ENCODE assay signal across 1 cellular context in the genomic region with DNA sequence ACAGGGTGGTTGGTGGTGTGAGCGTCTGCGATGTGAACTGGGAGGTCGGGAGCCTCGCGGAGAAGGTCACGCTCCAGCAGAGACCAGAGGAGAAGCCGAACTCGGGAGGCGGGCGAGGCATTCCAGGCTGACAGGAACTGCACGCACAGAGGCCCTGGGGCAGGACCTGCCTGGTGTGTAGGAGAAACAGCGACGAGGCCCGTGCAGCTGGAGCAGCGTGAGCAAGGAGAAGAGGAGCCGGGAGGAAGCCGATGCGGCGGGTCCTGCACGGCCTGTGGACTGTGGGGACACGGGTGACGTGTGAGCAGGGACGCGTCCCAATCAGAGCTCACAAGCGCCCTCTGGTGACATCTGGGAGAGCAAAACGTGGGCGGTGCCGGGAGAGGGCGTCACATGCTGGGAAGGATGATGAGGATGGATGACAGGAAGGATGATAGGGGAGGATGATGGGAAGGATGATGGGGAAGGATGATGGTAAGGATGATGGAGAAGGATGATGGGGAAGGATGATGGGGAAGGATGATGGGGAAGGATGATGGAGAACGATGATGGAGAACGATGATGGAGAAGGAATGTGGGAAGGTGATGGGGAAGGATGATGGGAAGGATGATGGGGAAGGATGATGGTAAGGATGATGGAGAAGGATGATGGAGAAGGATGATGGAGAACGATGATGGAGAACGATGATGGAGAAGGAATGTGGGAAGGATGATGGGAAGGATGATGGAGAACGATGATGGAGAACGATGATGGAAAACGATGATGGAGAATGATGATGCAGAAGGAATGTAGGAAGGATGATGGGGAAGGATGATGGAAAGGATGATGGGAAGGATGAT.
TF ChIP-seq lines count a peak whose summit lies in the region.

No MANE protein-coding gene starts in this region.

TF ChIP-seq in IMR-90, 13 proteins besides CTCF, POLR2A, EP300 and RAD21 (continued from another document):
- no peak for TF ChIP-seq RCOR1 (IDR thresholded peaks at IDR 0.05; ENCODE audit: insufficient replicate concordance, low read length)
